ENCODE assay signal across 8 cellular contexts in the genomic region with DNA sequence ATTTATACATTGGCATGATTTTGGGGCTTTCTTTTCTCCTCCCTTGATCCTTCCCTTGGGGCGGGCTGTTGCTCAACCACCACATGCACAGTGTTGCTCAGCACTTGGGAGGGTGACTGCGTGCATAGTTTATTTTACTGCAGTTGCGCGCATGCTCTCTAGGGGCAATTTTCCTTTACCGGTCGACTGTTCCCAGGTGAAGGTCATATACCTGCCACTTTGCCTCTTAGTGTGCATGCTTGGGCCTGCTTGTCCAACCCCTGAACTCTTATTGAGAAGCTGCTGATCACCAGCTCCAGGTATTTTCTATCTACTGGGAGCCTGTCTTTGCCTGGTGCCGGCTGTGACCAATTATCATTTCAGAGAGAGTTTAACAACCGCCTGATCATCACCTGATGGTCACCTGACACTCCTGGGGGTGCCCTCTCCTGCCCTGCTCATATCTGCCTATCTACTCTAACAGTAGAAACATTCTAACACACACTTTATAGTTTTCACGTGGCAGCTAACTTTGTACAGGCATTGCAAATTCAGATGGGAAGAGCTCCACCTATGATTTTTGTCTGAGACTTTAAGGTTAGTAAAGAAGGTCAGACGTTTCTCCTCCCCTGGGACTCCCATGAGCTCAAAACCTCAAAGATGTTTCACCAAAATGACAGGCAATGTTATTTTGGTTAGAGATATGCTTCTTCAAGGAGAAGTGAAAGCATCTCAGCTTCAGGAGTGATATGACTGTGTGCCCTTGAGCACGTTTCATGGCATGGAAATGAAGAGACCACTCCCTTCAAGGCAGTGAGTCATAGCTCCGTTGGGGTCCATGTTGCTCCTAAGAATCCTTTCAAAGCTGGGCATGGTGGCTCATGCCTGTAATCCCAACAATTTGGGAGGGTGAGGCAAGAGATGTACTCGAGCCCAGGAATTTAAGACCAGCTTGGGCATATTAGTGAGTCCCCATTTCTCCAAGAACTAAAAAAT.
A peak's percentile ranks its signal among the peaks of the same experiment; 100 is the strongest.
DNase-seq lines count a peak whose midpoint lies in the region; ATAC-seq, FAIRE-seq and TF ChIP-seq lines count a peak whose summit lies in the region.

No MANE protein-coding gene starts in this region.

- peaks cover 26% of the 10 kb centered on the region for H3K4me1 Mint-ChIP-seq in stimulated activated effector memory CD8-positive, alpha-beta T cell treated with anti-CD3 and anti-CD28 coated beads, Interleukin-12 subunit alpha, Interleukin-12 subunit beta, amount 100 ng/mL, for 72 hours

- peak; percentile 39; the same call in 1 of the 3 replicates for TF ChIP-seq CTCF in GM12872 (IDR thresholded peaks at IDR 0.05; ENCODE audit: insufficient read depth, low read depth, low read length)
- TF ChIP-seq CTCF in WERI-Rb-1 (IDR thresholded peaks at IDR 0.05; ENCODE audit: low read depth, low read length): peak; percentile 22; the same call in 1 of the 2 replicates

- H3K4me3 Mint-ChIP-seq in stimulated activated effector memory CD8-positive, alpha-beta T cell treated with anti-CD3 and anti-CD28 coated beads, Interleukin-12 subunit alpha, Interleukin-12 subunit beta, amount 100 ng/mL, for 72 hours: peak overlapping the region; percentile 37

- H3K27ac Mint-ChIP-seq in stimulated activated effector memory CD8-positive, alpha-beta T cell treated with anti-CD3 and anti-CD28 coated beads, Interleukin-12 subunit alpha, Interleukin-12 subunit beta, amount 100 ng/mL, for 72 hours: peak overlapping the region; percentile 77

- peak; percentile 88 for ATAC-seq in GM19438 (IDR thresholded peaks at IDR 0.05; ENCODE audit: low read depth, unreplicated experiment)
- peak; percentile 91 for ATAC-seq in HG03342 (IDR thresholded peaks at IDR 0.05; ENCODE audit: unreplicated experiment)
- ATAC-seq in stimulated activated effector memory CD8-positive, alpha-beta T cell treated with anti-CD3 and anti-CD28 coated beads, Interleukin-12 subunit alpha, Interleukin-12 subunit beta, amount 100 ng/mL, for 72 hours: peak; percentile 91

- no peaks in the 10 kb centered on the region for H3K36me3 ChIP-seq in WERI-Rb-1

- DNase-seq in WERI-Rb-1 (no peak), A172 (ENCODE audit: low spot score) (no peak), NCI-H1092 (lab: John Stamatoyannopoulos, UW) (no peak), HTR-8/SVneo (ENCODE audit: insufficient read length, low spot score) (no peak)
- DNase-seq in stimulated activated effector memory CD8-positive, alpha-beta T cell treated with anti-CD3 and anti-CD28 coated beads, Interleukin-12 subunit alpha, Interleukin-12 subunit beta, amount 100 ng/mL, for 72 hours (ENCODE audit: low spot score in 2 of 2): no peak

- no peak overlapping the region for H3K4me3 ChIP-seq in WERI-Rb-1 (ENCODE audit: low read depth, low read length)

- H3K27ac ChIP-seq in WERI-Rb-1: no peak overlapping the region

- H3K36me3 Mint-ChIP-seq in stimulated activated effector memory CD8-positive, alpha-beta T cell treated with anti-CD3 and anti-CD28 coated beads, Interleukin-12 subunit alpha, Interleukin-12 subunit beta, amount 100 ng/mL, for 72 hours: no peaks in the 10 kb centered on the region

- FAIRE-seq in HTR-8/SVneo (lab: Jason Lieb, UNC): no peak

- no peaks in the 10 kb centered on the region for H3K27me3 ChIP-seq in WERI-Rb-1 (ENCODE audit: insufficient read depth, low read depth, severe bottlenecking)

- H3K9me3 Mint-ChIP-seq in stimulated activated effector memory CD8-positive, alpha-beta T cell treated with anti-CD3 and anti-CD28 coated beads, Interleukin-12 subunit alpha, Interleukin-12 subunit beta, amount 100 ng/mL, for 72 hours: no peaks in the 10 kb centered on the region

- peaks cover 4% of the 10 kb centered on the region for H3K9me3 ChIP-seq in WERI-Rb-1 (ENCODE audit: severe bottlenecking)
